26 cellular contexts compared by ENCODE assay signal in genomic region chr10:37478381-37478780, GRCh38.
"Had no signal": no experiment of that assay in that cellular context is flagged by ENCODE, and none has a peak within 500 bp of the region (broad histone marks: within the 10 kb centered on the region; RNA-seq: fewer than 3 reads in every experiment).

No MANE protein-coding gene starts in this region.

- H3K4me1 ChIP-seq: colonic mucosa, esophagus squamous epithelium, heart right ventricle, left lung, spleen, testis, tibial artery, upper lobe of left lung had no signal

- ATAC-seq: effector memory CD8-positive, alpha-beta T cell; left cardiac atrium; left lung; natural killer cell; sciatic nerve; stimulated activated memory B cell treated with anti-CD40 and anti-IgM and Interleukin-4, amounts not matched to agents 10 μg/mL and 1 μg/mL and 100 μg/mL, for 72 hours; stimulated activated naive CD8-positive, alpha-beta T cell treated with anti-CD3 and anti-CD28 coated beads, Interleukin-15, Interleukin-2, amounts not matched to agents 100 U/mL and 50 U/mL, for 24 hours had no signal

- H3K4me3 ChIP-seq: colonic mucosa, esophagus squamous epithelium, heart right ventricle, left lung, ovary, spleen, testis, tibial artery, upper lobe of left lung had no signal

- H3K36me3 ChIP-seq: colonic mucosa, esophagus squamous epithelium, heart right ventricle, left lung, ovary, spleen, tibial artery, upper lobe of left lung had no signal

- H3K9me3 ChIP-seq: colonic mucosa, testis, tibial artery, upper lobe of left lung had no signal

- DNase-seq: colonic mucosa; dermis blood vessel endothelial cell; effector memory CD8-positive, alpha-beta T cell; erythroblast; esophagus squamous epithelium; foreskin melanocyte; glutamatergic neuron; heart right ventricle; hippocampal formation; left cardiac atrium; left lung; mesenchymal stem cell; natural killer cell; occipital lobe; ovary; posterior cingulate gyrus; retina; spleen; stimulated activated CD4-positive, alpha-beta T cell treated with anti-CD3 and anti-CD28 coated beads, Interleukin-4, amount 100 ng/mL, for 4 hours; stimulated activated naive CD8-positive, alpha-beta T cell treated with anti-CD3 and anti-CD28 coated beads, Interleukin-15, Interleukin-2, amounts not matched to agents 100 U/mL and 50 U/mL, for 24 hours; substantia nigra; testis; upper lobe of left lung had no signal

- H3K27me3 ChIP-seq: colonic mucosa, esophagus squamous epithelium, heart right ventricle, left lung, ovary, spleen, testis, tibial artery, upper lobe of left lung had no signal

- H3K27ac ChIP-seq: colonic mucosa, esophagus squamous epithelium, heart right ventricle, left lung, ovary, spleen, testis, tibial artery, upper lobe of left lung had no signal
